In the genomic region with DNA sequence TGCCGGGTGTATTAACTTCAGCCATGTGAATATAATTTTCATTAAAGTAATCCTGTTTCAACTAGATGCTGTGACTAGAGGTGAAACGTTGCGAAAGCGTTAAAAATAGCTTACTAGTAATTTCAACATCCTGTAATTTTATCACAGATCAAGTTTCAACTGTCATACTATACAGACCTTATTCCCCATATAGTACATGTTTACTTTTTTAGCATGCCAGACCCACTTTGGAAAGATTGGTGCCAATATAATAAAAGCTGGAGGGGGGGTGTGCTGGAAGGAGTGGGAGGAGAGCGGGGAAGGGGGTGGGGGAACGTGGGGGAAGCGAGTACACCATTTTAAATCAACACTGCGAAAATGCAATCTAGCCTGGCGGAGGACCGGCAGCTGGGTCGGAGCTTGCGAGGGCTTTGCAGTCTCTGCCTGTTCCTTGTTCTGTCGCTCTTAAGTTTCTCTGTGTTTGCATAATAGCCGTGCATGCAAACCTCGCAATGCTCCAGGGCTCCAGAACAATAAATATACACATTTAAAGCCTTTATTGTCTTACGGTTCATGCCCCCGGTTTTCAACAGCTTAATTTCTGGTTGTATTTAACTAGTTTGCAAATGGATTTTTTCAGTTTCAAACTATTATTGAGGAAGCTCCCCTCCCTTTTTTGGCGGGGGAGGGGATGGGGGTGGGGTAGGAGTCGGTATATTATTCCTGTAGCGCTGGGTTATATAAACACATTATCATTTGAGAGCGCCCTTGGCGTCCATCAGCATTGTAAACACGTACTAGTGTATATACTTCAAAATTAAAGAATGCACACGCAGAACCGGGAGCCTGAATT, we compare ENCODE assay signal across 8 cellular contexts. TPM values are rescaled to one million over a fixed set of nuclear protein-coding genes. Genes with fewer than 3 reads are reported as not detected.
DNase-seq lines count a peak whose midpoint lies in the region; ATAC-seq, FAIRE-seq and TF ChIP-seq lines count a peak whose summit lies in the region.

No MANE protein-coding gene starts in this region.

- FAIRE-seq in GM19239 (lab: Jason Lieb, UNC): peak; percentile 92

- POLR2A ChIA-PET in activated CD8-positive, alpha-beta T cell treated with anti-CD3 and anti-CD28 coated beads for 36 hours (lab: Charles Lee): interaction anchor here (0.9 to 8.8 kb wide), 16 partner anchors 18 to 1122 kb away, joined by 3 to 137 read pairs (median 5); partner anchors contain the start of gene CDK1

- H3K36me3 Mint-ChIP-seq in CD14-positive monocyte: no peaks in the 10 kb centered on the region
- peaks cover 15% of the 10 kb centered on the region for H3K36me3 Mint-ChIP-seq in activated CD8-positive, alpha-beta T cell treated with anti-CD3 and anti-CD28 coated beads for 36 hours (ENCODE audit: low read depth)
- H3K36me3 Mint-ChIP-seq in endothelial cell (ENCODE audit: low read depth, unreplicated experiment): no peaks in the 10 kb centered on the region
- H3K36me3 Mint-ChIP-seq in mesothelial cell of epicardium: no peaks in the 10 kb centered on the region

- ATAC-seq in HG03280 (IDR thresholded peaks at IDR 0.05; ENCODE audit: unreplicated experiment): peak; percentile 42
- ATAC-seq in activated CD8-positive, alpha-beta T cell treated with anti-CD3 and anti-CD28 coated beads for 36 hours: no peak

- peak overlapping the region; percentile 88 to 96 for H3K4me3 Mint-ChIP-seq in CD14-positive monocyte
- H3K4me3 Mint-ChIP-seq in activated CD8-positive, alpha-beta T cell treated with anti-CD3 and anti-CD28 coated beads for 36 hours: peak overlapping the region; percentile 86
- H3K4me3 Mint-ChIP-seq in endothelial cell (ENCODE audit: unreplicated experiment): peak overlapping the region; percentile 95
- peak overlapping the region; percentile 91 for H3K4me3 Mint-ChIP-seq in mesothelial cell of epicardium

- H3K27me3 Mint-ChIP-seq in CD14-positive monocyte (ENCODE audit: low read depth in 3 of 3) (peaks cover 0 to 2% (median 0%) of the 10 kb centered on the region in 3 donors), endothelial cell (ENCODE audit: unreplicated experiment) (no peaks in the 10 kb centered on the region), mesothelial cell of epicardium (ENCODE audit: low read depth) (no peaks in the 10 kb centered on the region)
- no peaks in the 10 kb centered on the region for H3K27me3 Mint-ChIP-seq in activated CD8-positive, alpha-beta T cell treated with anti-CD3 and anti-CD28 coated beads for 36 hours

- CTCF ChIA-PET in activated CD8-positive, alpha-beta T cell treated with anti-CD3 and anti-CD28 coated beads for 36 hours (lab: Charles Lee): interaction anchor here (0.7 to 11.0 kb wide), 10 partner anchors 35 to 345 kb away, joined by 3 to 98 read pairs (median 6); no protein-coding TSS in a partner anchor

- H3K27ac Mint-ChIP-seq in CD14-positive monocyte (peak overlapping the region; percentile 95 to 100 (median 99)), endothelial cell (ENCODE audit: unreplicated experiment) (no peak overlapping the region), mesothelial cell of epicardium (peak overlapping the region; percentile 45)
- H3K27ac Mint-ChIP-seq in activated CD8-positive, alpha-beta T cell treated with anti-CD3 and anti-CD28 coated beads for 36 hours: peak overlapping the region; percentile 97

- H3K27ac ChIP-seq in substantia nigra (ENCODE audit: low read depth, low read length, poor library complexity, severe bottlenecking): peak overlapping the region; percentile 86

- H3K4me1 Mint-ChIP-seq in CD14-positive monocyte: peaks cover 45% of the 10 kb centered on the region
- peaks cover 39% of the 10 kb centered on the region for H3K4me1 Mint-ChIP-seq in activated CD8-positive, alpha-beta T cell treated with anti-CD3 and anti-CD28 coated beads for 36 hours (ENCODE audit: low read depth)
- H3K4me1 Mint-ChIP-seq in endothelial cell (ENCODE audit: unreplicated experiment): peaks cover 29% of the 10 kb centered on the region
- peaks cover 48% of the 10 kb centered on the region for H3K4me1 Mint-ChIP-seq in mesothelial cell of epicardium

- DNase-seq in CD14-positive monocyte (ENCODE audit: low spot score) (peak; percentile 49), GM19239 (ENCODE audit: insufficient read length, low spot score) (no peak), NCI-H460 (ENCODE audit: extremely low read depth, low read depth) (peak; percentile 47), endothelial cell (ENCODE audit: low spot score) (peak; percentile 32), mesothelial cell of epicardium (ENCODE audit: low spot score in 2 of 2, unreplicated experiment in 2 of 2) (peak in 1 of 2 experiments; percentile 47), substantia nigra (lab: John Stamatoyannopoulos, UW) (peak in 38 of 49 donors; percentile 2 to 62 (median 26))
- DNase-seq in activated CD8-positive, alpha-beta T cell treated with anti-CD3 and anti-CD28 coated beads for 36 hours: peak; percentile 74

- intact Hi-C loops in CD14-positive monocyte (cut with micrococcal nuclease): loop anchor here (5.0 to 10.0 kb wide), 6 partner anchors 42 to 355 kb away; no protein-coding TSS in a partner anchor
- intact Hi-C loops in activated CD8-positive, alpha-beta T cell treated with anti-CD3 and anti-CD28 coated beads for 36 hours (cut with micrococcal nuclease): loop anchor here (2.0 to 5.0 kb wide), 4 partner anchors 93 to 342 kb away; no protein-coding TSS in a partner anchor

- no peak for TF ChIP-seq CTCF in CD14-positive monocyte (IDR thresholded peaks at IDR 0.05)
- TF ChIP-seq CTCF in activated CD8-positive, alpha-beta T cell treated with anti-CD3 and anti-CD28 coated beads for 36 hours (IDR thresholded peaks at IDR 0.05): no peak
- TF ChIP-seq CTCF in endothelial cell (IDR thresholded peaks at IDR 0.05; ENCODE audit: unreplicated experiment): no peak
- no peak for TF ChIP-seq CTCF in mesothelial cell of epicardium (IDR thresholded peaks at IDR 0.05; ENCODE audit: unreplicated experiment)

- H3K9me3 Mint-ChIP-seq in CD14-positive monocyte (peaks cover 0 to 2% (median 0%) of the 10 kb centered on the region in 7 donors), endothelial cell (ENCODE audit: unreplicated experiment) (no peaks in the 10 kb centered on the region), mesothelial cell of epicardium (no peaks in the 10 kb centered on the region)
- no peaks in the 10 kb centered on the region for H3K9me3 Mint-ChIP-seq in activated CD8-positive, alpha-beta T cell treated with anti-CD3 and anti-CD28 coated beads for 36 hours

RNA-seq across cellular contexts. Expression of gene ARID5B, which starts 1.3 kb away (rescaled TPM):
- polyA plus RNA-seq in CD14-positive monocyte: 1 to 10 TPM; 1.5 to 2.5 TPM
- 1.4 and 1.5 TPM in 2 replicates for total RNA-seq in NCI-H460 (2014; rRNA removed; shearing (Covaris generic))
- 0.07 and 0.68 TPM in 2 replicates for polyA plus RNA-seq in NCI-H460 (2014; cell fraction: nucleus; rRNA removed)
- total RNA-seq in activated CD8-positive, alpha-beta T cell treated with anti-CD3 and anti-CD28 coated beads for 36 hours: 10 to 100 TPM; 26.7 to 28.3 TPM
- total RNA-seq in endothelial cell (ENCODE audit: unreplicated experiment) (0.62 TPM), mesothelial cell of epicardium (50.9 to 52.5 TPM (median 51.4 TPM) in 3 replicates)

Comparison
In these comparisons a context has a peak if more than half of its experiments do, and no peak if none do; other contexts are left out.
1. RNA of gene ARID5B, which starts 1.3 kb away (total RNA-seq): 50.9 to 52.5 TPM in mesothelial cell of epicardium and 26.7 to 28.3 TPM in activated CD8-positive, alpha-beta T cell treated with anti-CD3 and anti-CD28 coated beads for 36 hours; 1.4 to 1.5 TPM in NCI-H460 and 0.62 TPM in endothelial cell (single experiment); every median in the first group is over 10 times any median in the second.
2. Peak in every context shown above with its lines, with median percentiles within 50 percentile points of each other: H3K4me3 Mint-ChIP-seq.